Comparison of ENCODE assay signal across 8 cellular contexts in genomic region chr22:38696606-38697005, GRCh38. TPM values are rescaled to one million over a fixed set of nuclear protein-coding genes. Genes with fewer than 3 reads are reported as not detected.
DNase-seq lines count a peak whose midpoint lies in the region; ATAC-seq and TF ChIP-seq lines count a peak whose summit lies in the region.

No MANE protein-coding gene starts in this region.

- H2AFZ ChIP-seq in GM23248 = no peak overlapping the region

- peak overlapping the region; percentile 57 for H3K9ac ChIP-seq in GM23248
- H3K9ac ChIP-seq in colonic mucosa (ENCODE audit: low read depth in 2 of 2, low read length in 2 of 2) = peak overlapping the region in 1 of 2 donors; percentile 58

- H3K4me3 Mint-ChIP-seq in naive thymus-derived CD8-positive, alpha-beta T cell = peak overlapping the region in 7 of 10 donors; percentile 2 to 95 (median 52)

- peaks cover 0 to 3% (median 0%) of the 10 kb centered on the region in 5 donors for H3K27me3 Mint-ChIP-seq in naive thymus-derived CD8-positive, alpha-beta T cell

- H3K36me3 ChIP-seq in GM23248 (ENCODE audit: low read depth) = peaks cover 12% of the 10 kb centered on the region; the same call in 1 of the 2 replicates
- no peaks in the 10 kb centered on the region for H3K36me3 ChIP-seq in colonic mucosa
- H3K36me3 ChIP-seq in aorta (ENCODE audit: control insufficient read depth in 1 of 2, insufficient read depth in 2 of 2, low read length in 1 of 2) = no peaks in the 10 kb centered on the region

- H3K9me2 ChIP-seq in GM23248 (ENCODE audit: insufficient read depth) = no peaks in the 10 kb centered on the region

- H3K9me3 ChIP-seq in GM23248 (ENCODE audit: low read depth) (no peaks in the 10 kb centered on the region), colonic mucosa (no peaks in the 10 kb centered on the region), aorta (ENCODE audit: control insufficient read depth, low read length) (no peaks in the 10 kb centered on the region)

- intact Hi-C loops in colonic mucosa (cut with DNase I) = no loop called here
- intact Hi-C loops in aorta (cut with DNase I) = no loop called here
- intact Hi-C loops in sciatic nerve (cut with DNase I) = no loop called here

- peaks cover 0 to 1% (median 0%) of the 10 kb centered on the region in 9 donors for H3K9me3 Mint-ChIP-seq in naive thymus-derived CD8-positive, alpha-beta T cell

- POLR2A ChIA-PET in naive thymus-derived CD8-positive, alpha-beta T cell (lab: Charles Lee) = interaction anchor here (1.3 to 5.3 kb wide), 3 partner anchors 9 to 55 kb away, joined by 4 to 51 read pairs (median 6); partner anchors contain the start of genes GTPBP1 and TOMM22

- 5 to 6% methylated on average over 1 of the region's 1 CpG for WGBS in GM23248 (ENCODE audit: low coverage in 1 of 2, low lambda C conversion rate in 2 of 2, missing lambda C conversion rate in 2 of 2), 2 experiments
- WGBS in aorta, 2 donors = 41 to 58% methylated on average over 1 of the region's 1 CpG

- no peaks in the 10 kb centered on the region for H4K20me1 ChIP-seq in GM23248 (ENCODE audit: insufficient read depth)

- peaks cover 41% of the 10 kb centered on the region for H3F3A ChIP-seq in GM23248 (ENCODE audit: insufficient read depth)

- H3K4me1 ChIP-seq in GM23248 (ENCODE audit: insufficient read depth) = peaks cover 41% of the 10 kb centered on the region
- peaks cover 12% of the 10 kb centered on the region for H3K4me1 ChIP-seq in colonic mucosa
- peaks cover 2 to 17% of the 10 kb centered on the region in 2 donors for H3K4me1 ChIP-seq in aorta (ENCODE audit: control insufficient read depth in 1 of 2, insufficient read depth in 2 of 2, low read length in 2 of 2)

- H3K36me3 Mint-ChIP-seq in naive thymus-derived CD8-positive, alpha-beta T cell = peaks cover 0 to 25% (median 3%) of the 10 kb centered on the region in 3 donors

- peaks cover 32 to 71% (median 66%) of the 10 kb centered on the region in 4 donors for H3K4me1 Mint-ChIP-seq in naive thymus-derived CD8-positive, alpha-beta T cell

- DNase-seq in GM23248 = peak; percentile 94
- DNase-seq in SW480 (ENCODE audit: low spot score) = peak; percentile 60
- no peak for DNase-seq in colonic mucosa
- DNase-seq in naive thymus-derived CD8-positive, alpha-beta T cell = peak in 1 of 10 donors; percentile 14
- DNase-seq in aorta = no peak
- DNase-seq in germinal center (ENCODE audit: low spot score) = no peak
- no peak for DNase-seq in sciatic nerve (ENCODE audit: low spot score)

- peak overlapping the region; percentile 63 for H3K4me2 ChIP-seq in GM23248 (ENCODE audit: unreplicated experiment)

- H3K27me3 ChIP-seq in GM23248 (replicated peaks; ENCODE audit: insufficient read depth) = no peaks in the 10 kb centered on the region
- no peaks in the 10 kb centered on the region for H3K27me3 ChIP-seq in colonic mucosa
- no peaks in the 10 kb centered on the region for H3K27me3 ChIP-seq in aorta (ENCODE audit: control insufficient read depth in 1 of 2, insufficient read depth in 2 of 2, low read length in 1 of 2)

- ATAC-seq in naive thymus-derived CD8-positive, alpha-beta T cell = no peak
- ATAC-seq in aorta (ENCODE audit: low FRiP score) (no peak), GM21423 (IDR thresholded peaks at IDR 0.05; ENCODE audit: unreplicated experiment) (no peak), sciatic nerve (no peak)

- H3K27ac Mint-ChIP-seq in naive thymus-derived CD8-positive, alpha-beta T cell = peak overlapping the region; percentile 12 to 100 (median 77)

- in situ Hi-C loops in GM23248 (cut with MboI) = no loop called here

- H3K4me3 ChIP-seq in GM23248 = peak overlapping the region; percentile 87
- no peak overlapping the region for H3K4me3 ChIP-seq in colonic mucosa
- H3K4me3 ChIP-seq in aorta (ENCODE audit: low read length in 2 of 2) = no peak overlapping the region

- H3K79me2 ChIP-seq in GM23248 (ENCODE audit: insufficient read depth) = peaks cover 85% of the 10 kb centered on the region

- TF ChIP-seq CTCF in colonic mucosa (IDR thresholded peaks at IDR 0.05) = no peak

- H3K27ac ChIP-seq in GM23248 = peak overlapping the region; percentile 97
- H3K27ac ChIP-seq in colonic mucosa = peak overlapping the region; percentile 87
- H3K27ac ChIP-seq in aorta (ENCODE audit: low read depth in 1 of 2, low read length in 2 of 2) = peak overlapping the region; percentile 35 to 49

RNA-seq across cellular contexts. Expression of gene JOSD1, which starts 4.1 kb away (rescaled TPM):
- total RNA-seq in GM23248 (2014; rRNA removed; shearing (Covaris generic)) = 47.0 and 51.2 TPM in 2 replicates
- polyA plus RNA-seq in GM23248 (2016; fragmentation: Nextera tagmentation; extraction: Ambion mirVana) (5.5 and 6.6 TPM in 2 replicates), aorta (10 to 100 TPM; 19.7 to 30.0 TPM)
- total RNA-seq in colonic mucosa (100 to 1,000 TPM in 1 of 2 donors, 10 to 100 TPM in 1; 52.4 to 108 TPM), aorta (10 to 100 TPM; 54.0 to 54.7 TPM), sciatic nerve (54.6 TPM)
- total RNA-seq in naive thymus-derived CD8-positive, alpha-beta T cell = 10 to 100 TPM; 50.5 to 52.6 TPM
- 1 to 10 TPM; 6.7 to 8.2 (median 7.8) TPM for polyA plus RNA-seq in naive thymus-derived CD8-positive, alpha-beta T cell

RNA-seq across cellular contexts. Expression of gene GTPBP1, which starts 9.1 kb away (rescaled TPM):
- total RNA-seq in GM23248 (2014; rRNA removed; shearing (Covaris generic)) = 20.1 and 26.9 TPM in 2 replicates
- polyA plus RNA-seq in GM23248 (2016; fragmentation: Nextera tagmentation; extraction: Ambion mirVana) (9.7 and 10.0 TPM in 2 replicates), aorta (10 to 100 TPM; 10.5 to 21.6 TPM)
- total RNA-seq in colonic mucosa (10 to 100 TPM; 64.6 to 65.6 TPM), aorta (10 to 100 TPM; 49.5 to 59.2 TPM), sciatic nerve (55.5 TPM)
- 10 to 100 TPM; 64.6 to 73.3 TPM for total RNA-seq in naive thymus-derived CD8-positive, alpha-beta T cell
- polyA plus RNA-seq in naive thymus-derived CD8-positive, alpha-beta T cell = 10 to 100 TPM; 17.2 to 29.3 (median 22.6) TPM

RNA-seq across cellular contexts. Expression of gene TOMM22, which starts 14.8 kb away (rescaled TPM):
- 48.9 and 53.9 TPM in 2 replicates for total RNA-seq in GM23248 (2014; rRNA removed; shearing (Covaris generic))
- polyA plus RNA-seq in GM23248 (2016; fragmentation: Nextera tagmentation; extraction: Ambion mirVana) (92.0 and 97.8 TPM in 2 replicates), aorta (10 to 100 TPM; 28.9 to 42.4 TPM)
- total RNA-seq in colonic mucosa (100 to 1,000 TPM in 1 of 2 donors, 10 to 100 TPM in 1; 97.1 to 149 TPM), aorta (10 to 100 TPM; 36.0 to 39.2 TPM), sciatic nerve (35.3 TPM)
- 10 to 100 TPM; 56.1 to 60.9 TPM for total RNA-seq in naive thymus-derived CD8-positive, alpha-beta T cell
- 10 to 100 TPM; 67.2 to 79.3 (median 75.9) TPM for polyA plus RNA-seq in naive thymus-derived CD8-positive, alpha-beta T cell

RNA-seq across cellular contexts. Expression of gene CBY1, which starts 40.2 kb away (rescaled TPM):
- 16.2 and 24.5 TPM in 2 replicates for total RNA-seq in GM23248 (2014; rRNA removed; shearing (Covaris generic))
- polyA plus RNA-seq in GM23248 (2016; fragmentation: Nextera tagmentation; extraction: Ambion mirVana) = 57.5 and 59.4 TPM in 2 replicates
- 10 to 100 TPM; 27.4 to 38.1 TPM for total RNA-seq in colonic mucosa
- total RNA-seq in naive thymus-derived CD8-positive, alpha-beta T cell = 10 to 100 TPM; 33.2 to 36.7 TPM
- 10 to 100 TPM in 2 of 3 donors, 1 to 10 TPM in 1; 4.3 to 11.6 (median 11.2) TPM for polyA plus RNA-seq in naive thymus-derived CD8-positive, alpha-beta T cell
- 10 to 100 TPM; 24.0 to 35.2 TPM for total RNA-seq in aorta
- 10 to 100 TPM; 64.6 to 66.5 TPM for polyA plus RNA-seq in aorta
- 31.4 TPM for total RNA-seq in sciatic nerve

RNA-seq across cellular contexts. Expression of gene FAM227A, which starts 40.4 kb away (rescaled TPM):
- 0.13 and 2.1 TPM in 2 replicates for total RNA-seq in GM23248 (2014; rRNA removed; shearing (Covaris generic))
- 0.65 and 0.93 TPM in 2 replicates for polyA plus RNA-seq in GM23248 (2016; fragmentation: Nextera tagmentation; extraction: Ambion mirVana)
- 1 to 10 TPM in 1 of 2 donors, under 1 TPM in 1; 0.21 to 2.0 TPM for total RNA-seq in colonic mucosa
- total RNA-seq in naive thymus-derived CD8-positive, alpha-beta T cell = under 1 TPM; 0.29 to 0.96 TPM
- polyA plus RNA-seq in naive thymus-derived CD8-positive, alpha-beta T cell = not detected
- total RNA-seq in aorta = 1 to 10 TPM in 1 of 2 donors, under 1 TPM in 1; 0.78 to 1.3 TPM
- under 1 TPM in 1 of 2 donors, not detected in 1; 0.56 TPM for polyA plus RNA-seq in aorta
- total RNA-seq in sciatic nerve = 2.9 TPM

Comparison
In these comparisons a context has a peak if more than half of its experiments do, and no peak if none do; other contexts are left out.
1. DNase-seq: peak in GM23248 (single experiment) and SW480 (single experiment); none in colonic mucosa (single experiment), aorta (0 of 2), germinal center (single experiment) and sciatic nerve (single experiment).
2. H3K27ac ChIP-seq: peak in every context shown above with its lines; median percentile 97 in GM23248; 87 in colonic mucosa; 42 in aorta.